ENCODE assay signal across 9 cellular contexts in the genomic region with DNA sequence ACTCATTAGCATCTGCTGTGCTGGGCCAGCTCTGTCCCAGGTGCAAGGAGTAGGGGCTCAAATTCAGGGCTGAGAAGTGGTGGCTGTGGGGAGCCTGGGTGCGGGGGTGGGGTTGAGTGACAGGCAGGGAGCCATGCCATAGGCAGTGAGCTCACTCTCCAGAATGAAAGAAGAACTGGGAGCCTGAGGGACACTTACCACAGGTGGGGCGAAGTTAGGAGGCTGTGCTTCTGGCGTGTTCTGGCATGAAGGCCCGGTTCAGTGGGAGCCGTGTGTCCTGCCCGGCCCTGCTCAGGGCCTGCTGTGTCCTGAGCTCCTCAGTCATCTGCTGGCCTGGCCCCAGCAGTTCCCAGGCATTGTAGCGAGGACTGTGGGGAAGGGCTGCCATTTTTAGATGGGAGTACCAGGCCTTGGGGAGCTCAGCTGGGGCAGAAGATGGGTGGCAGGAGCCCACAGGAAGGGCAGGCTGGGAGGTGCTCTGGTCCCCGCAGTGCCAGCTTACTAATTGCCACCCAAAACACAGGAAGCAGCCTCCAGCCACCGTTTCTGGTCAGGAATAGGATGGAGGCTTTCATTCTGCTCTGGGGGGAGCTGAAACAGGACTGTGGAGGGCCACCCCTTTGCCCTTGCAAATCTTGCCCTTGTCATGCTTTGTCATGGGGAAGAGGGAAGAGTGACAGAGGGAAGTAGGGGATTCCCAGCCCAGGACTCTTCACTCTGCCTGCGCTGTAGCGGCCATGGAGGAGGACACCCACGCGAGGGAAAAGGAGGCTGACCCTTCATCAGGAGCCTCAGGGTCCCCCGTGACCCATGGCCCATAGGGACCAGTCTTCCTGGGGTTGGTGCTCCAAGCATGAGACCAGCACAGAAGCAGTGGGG.
DNase-seq lines count a peak whose midpoint lies in the region; ATAC-seq, FAIRE-seq and TF ChIP-seq lines count a peak whose summit lies in the region.
"Had no signal": no experiment of that assay in that cellular context is flagged by ENCODE, and none has a peak within 500 bp of the region (broad histone marks: within the 10 kb centered on the region; RNA-seq: fewer than 3 reads in every experiment).

No MANE protein-coding gene starts in this region.

- H2AFZ ChIP-seq in Karpas-422 (ENCODE audit: low read length) = peak overlapping the region; percentile 3; the same call in 1 of the 2 replicates
- H2AFZ ChIP-seq in GM12878 (ENCODE audit: control insufficient read depth, low read depth, low read length) = peak overlapping the region; percentile 10

- no peak for FAIRE-seq in GM12878 (lab: Jason Lieb, UNC)

- peak overlapping the region; percentile 75 for H3K4me2 ChIP-seq in Karpas-422 (ENCODE audit: low read depth, low read length, poor library complexity, severe bottlenecking)
- peak overlapping the region; percentile 73 for H3K4me2 ChIP-seq in GM12878 (ENCODE audit: control insufficient read depth, insufficient read depth)

- TF ChIP-seq CTCF in A673 (conservative IDR thresholded peaks at IDR 0.05; ENCODE audit: low read depth, low read length) (no peak), GM12878 (IDR thresholded peaks at IDR 0.05 in 2 of 3, conservative IDR thresholded peaks at IDR 0.05 in 1 of 3; ENCODE audit: control insufficient read depth in 2 of 3, extremely low read depth in 1 of 3, insufficient read depth in 1 of 3, low read depth in 3 of 3, low read length in 3 of 3) (no peak)

- CTCF ChIA-PET in A673 (lab: Charles Lee) = interaction anchor here (0.7 kb wide), 1 partner anchor 157 kb away, joined by 4 read pairs; the partner anchor contains the start of gene PTPRE
- CTCF ChIA-PET in GM12878 (lab: Yijun Ruan, JAX) = interaction anchor here (0.6 to 5.0 kb wide), 8 partner anchors 9 to 86 kb away, joined by 3 to 73 read pairs (median 8); no protein-coding TSS in a partner anchor

- TF ChIP-seq EP300 in GM12878 (IDR thresholded peaks at IDR 0.05; ENCODE audit: borderline replicate concordance in 1 of 2, control insufficient read depth in 1 of 2, low read depth in 2 of 2, low read length in 2 of 2) = 0 out of 4 replicates have a peak, but pooled peaks of 1 of the 2 experiments have one; percentile 1

- RAD21 ChIA-PET in GM12878 (lab: Charles Lee; ENCODE audit: unreplicated experiment) = interaction anchor here (1.0 to 5.5 kb wide), 4 partner anchors 16 to 93 kb away, joined by 3 to 82 read pairs (median 16); no protein-coding TSS in a partner anchor

- H4K20me1 ChIP-seq in Karpas-422 (ENCODE audit: insufficient read depth, low read depth, low read length) (no peaks in the 10 kb centered on the region), GM12878 (ENCODE audit: control insufficient read depth, insufficient read depth) (no peaks in the 10 kb centered on the region)

- TF ChIP-seq RAD21 in GM12878 (IDR thresholded peaks at IDR 0.05; ENCODE audit: insufficient read depth, low read depth, low read length) = no peak

- H3K27ac ChIP-seq in A673 (ENCODE audit: low read depth, low read length, poor library complexity, severe bottlenecking) = no peak overlapping the region
- H3K27ac ChIP-seq in Karpas-422 (ENCODE audit: low read length) = peak overlapping the region; percentile 97
- peak overlapping the region; percentile 76 for H3K27ac ChIP-seq in GM12878 (ENCODE audit: control insufficient read depth, insufficient read depth)
- H3K27ac ChIP-seq: VCaP had no signal

- H3K9me2 ChIP-seq in Karpas-422 (replicated peaks; ENCODE audit: insufficient read depth, low read length) = no peaks in the 10 kb centered on the region

- 7% methylated on average over 14 of the region's 14 CpGs for WGBS in GM12878 (ENCODE audit: insufficient coverage, insufficient replicate concordance, low lambda C conversion rate, missing lambda C conversion rate)

- SMC1A ChIA-PET in GM12878 (lab: Charles Lee; ENCODE audit: uncharacterized antibody, unreplicated experiment) = interaction anchor here (0.7 to 5.0 kb wide), 8 partner anchors 14 to 87 kb away, joined by 3 to 116 read pairs (median 4); no protein-coding TSS in a partner anchor

- peaks cover 20% of the 10 kb centered on the region for H3K4me1 ChIP-seq in A673 (ENCODE audit: insufficient read depth, low read length, poor library complexity, severe bottlenecking)
- peaks cover 76% of the 10 kb centered on the region for H3K4me1 ChIP-seq in Karpas-422 (ENCODE audit: low read length)
- H3K4me1 ChIP-seq in GM12878 (ENCODE audit: control insufficient read depth, insufficient read depth, low read length) = peaks cover 36% of the 10 kb centered on the region

- intact Hi-C loops in A673 (cut with micrococcal nuclease; ENCODE audit: unreplicated experiment) (no loop called here), GM12878 (cut with micrococcal nuclease; ENCODE audit: unreplicated experiment) (loop anchor here (1.0 kb wide), 1 partner anchor 17 kb away; no protein-coding TSS in a partner anchor)

- in situ Hi-C loops in GM12878 (cut with MboI) = no loop called here

- H3K4me3 ChIP-seq in A673 (ENCODE audit: low read depth, low read length, poor library complexity, severe bottlenecking) (no peak overlapping the region), Karpas-422 (ENCODE audit: low read length) (peak overlapping the region; percentile 65), GM12878 (peak overlapping the region; percentile 37; the same call in 1 of the 2 replicates)

- H3K9ac ChIP-seq in Karpas-422 (ENCODE audit: low read length) = peak overlapping the region; percentile 73
- peak overlapping the region; percentile 35; the same call in 1 of the 2 replicates for H3K9ac ChIP-seq in GM12878 (ENCODE audit: control insufficient read depth, insufficient read depth, low read length)

- TF ChIP-seq POLR2A in GM12878 (IDR thresholded peaks at IDR 0.05; ENCODE audit: low read depth, low read length) = no peak

- ATAC-seq in GM21360 (IDR thresholded peaks at IDR 0.05; ENCODE audit: unreplicated experiment) (peak; percentile 31), GM12878 (peak; percentile 37)

- POLR2A ChIA-PET in A673 (lab: Charles Lee; ENCODE audit: low non-redundant PET) (no interaction called here), GM12878 (lab: Charles Lee) (interaction anchor here (0.8 to 10.2 kb wide), 5 partner anchors 14 to 60 kb away, joined by 4 to 117 read pairs (median 5); no protein-coding TSS in a partner anchor)

- H3K9me3 ChIP-seq in A673 (ENCODE audit: low read depth, low read length, poor library complexity, severe bottlenecking) (no peaks in the 10 kb centered on the region), Karpas-422 (ENCODE audit: low read length) (no peaks in the 10 kb centered on the region), GM12878 (replicated peaks; ENCODE audit: control insufficient read depth, insufficient read depth, low read length) (no peaks in the 10 kb centered on the region)

- H3K79me2 ChIP-seq in Karpas-422 (ENCODE audit: low read length) (no peaks in the 10 kb centered on the region), GM12878 (ENCODE audit: control insufficient read depth, insufficient read depth, low read length) (no peaks in the 10 kb centered on the region)

- H3K27me3 ChIP-seq in A673 (replicated peaks; ENCODE audit: insufficient read depth, low read depth, low read length, poor library complexity) (no peaks in the 10 kb centered on the region), Karpas-422 (ENCODE audit: low read length) (no peaks in the 10 kb centered on the region), GM12878 (replicated peaks in 1 of 2; ENCODE audit: control insufficient read depth in 2 of 2, insufficient read depth in 2 of 2, low read length in 1 of 2) (no peaks in the 10 kb centered on the region)

- BruUV-seq in A673 (replicated peaks; lab: Mats Ljungman, UMichigan) = no TSS peak
- no TSS peak for BruUV-seq in GM12878 (replicated peaks; lab: Mats Ljungman, UMichigan)

- DNase-seq in A673 (ENCODE audit: low spot score) (peak; percentile 28), Karpas-422 (peak; percentile 78), GM12878 (ENCODE audit: low read depth, low spot score) (no peak), myocyte (ENCODE audit: low read depth) (peak; percentile 42), HCEC 1CT (no peak), NCI-H345 (lab: John Stamatoyannopoulos, UW) (no peak), ecto neural progenitor cell (ENCODE audit: low spot score) (no peak)

- H3K36me3 ChIP-seq in A673 (ENCODE audit: insufficient read depth, low read length, poor library complexity, severe bottlenecking) = no peaks in the 10 kb centered on the region
- H3K36me3 ChIP-seq in Karpas-422 (ENCODE audit: insufficient read depth, low read length) = peaks cover 12% of the 10 kb centered on the region
- peaks cover 0 to 8% of the 10 kb centered on the region in 2 experiments; a peak in 2 of 4 replicates for H3K36me3 ChIP-seq in GM12878 (ENCODE audit: control insufficient read depth in 2 of 2, insufficient read depth in 2 of 2, low read length in 1 of 2)

TF ChIP-seq in GM12878, 131 proteins besides CTCF, POLR2A, EP300 and RAD21 (continues in another document):
- TF ChIP-seq BCL11A (IDR thresholded peaks at IDR 0.05; ENCODE audit: low read depth, low read length) (peak; percentile 36; the same call in 1 of the 2 replicates), TAF1 (IDR thresholded peaks at IDR 0.05; ENCODE audit: borderline replicate concordance, low read depth, low read length) (no peak), SUPT20H (IDR thresholded peaks at IDR 0.05; ENCODE audit: borderline replicate concordance, control insufficient read depth, low read depth, low read length) (no peak), MEF2B (IDR thresholded peaks at IDR 0.05; ENCODE audit: partially characterized antibody, poor library complexity, severe bottlenecking) (no peak), BACH1 (IDR thresholded peaks at IDR 0.05; ENCODE audit: borderline replicate concordance) (no peak), CREM (IDR thresholded peaks at IDR 0.05; ENCODE audit: low read depth) (no peak), NFYA (IDR thresholded peaks at IDR 0.05; ENCODE audit: borderline replicate concordance, low read depth, low read length) (no peak), PAX8 (IDR thresholded peaks at IDR 0.05) (no peak), CBFB (IDR thresholded peaks at IDR 0.05; ENCODE audit: low read depth) (no peak), PML (IDR thresholded peaks at IDR 0.05; ENCODE audit: low read length) (no peak), HSF1 (IDR thresholded peaks at IDR 0.05; ENCODE audit: low read depth, low read length) (no peak), SIX5 (IDR thresholded peaks at IDR 0.05; ENCODE audit: low read depth, low read length, severe bottlenecking) (no peak)

Comparison
In these comparisons a context has a peak if more than half of its experiments do, and no peak if none do; other contexts are left out.
1. DNase-seq: peak in A673 (single experiment), Karpas-422 (single experiment) and myocyte (single experiment); none in GM12878 (single experiment), HCEC 1CT (single experiment), NCI-H345 (single experiment) and ecto neural progenitor cell (single experiment).